Comparison of ENCODE assay signal across 25 cellular contexts in genomic region chr20:32517914-32518592, GRCh38.
DNase-seq lines count a peak whose midpoint lies in the region; ATAC-seq and TF ChIP-seq lines count a peak whose summit lies in the region.
"Had no signal": no experiment of that assay in that cellular context is flagged by ENCODE, and none has a peak within 500 bp of the region (broad histone marks: within the 10 kb centered on the region; RNA-seq: fewer than 3 reads in every experiment).

No MANE protein-coding gene starts in this region.

- H2AFZ ChIP-seq in smooth muscle cell (ENCODE audit: low read depth), result no peak overlapping the region

- ATAC-seq in natural killer cell treated with Interleukin-12 subunit alpha and Interleukin-12 subunit beta and Interleukin-15 and Interleukin-18, amount 100 ng/mL, for 72 hours, result no peak
- ATAC-seq in natural killer cell, result no peak
- ATAC-seq in naive thymus-derived CD8-positive, alpha-beta T cell, result no peak
- ATAC-seq: left lobe of liver; mucosa of descending colon; stimulated activated memory B cell treated with anti-CD40 and anti-IgM and Interleukin-4, amounts not matched to agents 10 μg/mL and 1 μg/mL and 100 μg/mL, for 72 hours had no signal

- 87% methylated on average over 15 of the region's 15 CpGs for WGBS in smooth muscle cell (ENCODE audit: low lambda C conversion rate)

- peak; percentile 49 for DNase-seq in natural killer cell treated with Interleukin-12 subunit alpha and Interleukin-12 subunit beta and Interleukin-15 and Interleukin-18, amount 100 ng/mL, for 72 hours (ENCODE audit: low spot score)
- no peak for DNase-seq in natural killer cell
- DNase-seq in naive thymus-derived CD8-positive, alpha-beta T cell, result no peak
- no peak for DNase-seq in smooth muscle cell (lab: John Stamatoyannopoulos, UW; ENCODE audit: unreplicated experiment)
- no peak for DNase-seq in foreskin fibroblast
- DNase-seq in NOMO-1 treated with dmso at 0.1 percent for 144 hours (lab: John Stamatoyannopoulos, UW; ENCODE audit: unreplicated experiment), result no peak
- DNase-seq: activated CD4-positive, alpha-beta T cell treated with anti-CD3 and anti-CD28 coated beads for 48 hours; central memory CD4-positive, alpha-beta T cell; DMS79 treated with DMSO at 0.1 percent for 48 hours; effector CD4-positive, alpha-beta T cell; esophagus squamous epithelium; MV-4-11; NCI-H187; NCI-H2227 treated with DMSO at 0.1 percent for 48 hours; NCI-H774; SHP77 treated with DMSO at 0.1 percent for 48 hours; sigmoid colon; T-helper 1 cell; thyroid gland had no signal

- H3K4me3 Mint-ChIP-seq in natural killer cell treated with Interleukin-12 subunit alpha and Interleukin-12 subunit beta and Interleukin-15 and Interleukin-18, amount 100 ng/mL, for 72 hours, result no peak overlapping the region
- no peak overlapping the region for H3K4me3 Mint-ChIP-seq in natural killer cell
- H3K4me3 Mint-ChIP-seq in naive thymus-derived CD8-positive, alpha-beta T cell, result peak overlapping the region in 2 of 10 donors; percentile 33 to 56
- H3K4me3 Mint-ChIP-seq: stimulated activated memory B cell treated with anti-CD40 and anti-IgM and Interleukin-4, amounts not matched to agents 10 μg/mL and 1 μg/mL and 100 μg/mL, for 72 hours had no signal

- POLR2A ChIA-PET in naive thymus-derived CD8-positive, alpha-beta T cell (lab: Charles Lee), result interaction anchor here (0.6 to 24.1 kb wide), 5 partner anchors 15 to 160 kb away, joined by 3 to 883 read pairs (median 4); partner anchors contain the start of gene ASXL1

- no peaks in the 10 kb centered on the region for H3K27me3 Mint-ChIP-seq in natural killer cell treated with Interleukin-12 subunit alpha and Interleukin-12 subunit beta and Interleukin-15 and Interleukin-18, amount 100 ng/mL, for 72 hours
- no peaks in the 10 kb centered on the region for H3K27me3 Mint-ChIP-seq in natural killer cell (ENCODE audit: low read depth in 2 of 2)
- H3K27me3 Mint-ChIP-seq in naive thymus-derived CD8-positive, alpha-beta T cell, result no peaks in the 10 kb centered on the region
- H3K27me3 Mint-ChIP-seq: stimulated activated memory B cell treated with anti-CD40 and anti-IgM and Interleukin-4, amounts not matched to agents 10 μg/mL and 1 μg/mL and 100 μg/mL, for 72 hours had no signal

- H3K4me3 ChIP-seq in smooth muscle cell (no peak overlapping the region), foreskin fibroblast (ENCODE audit: low read depth in 1 of 2, low read length in 2 of 2) (no peak overlapping the region)
- H3K4me3 ChIP-seq: adrenal gland, esophagus squamous epithelium, mucosa of descending colon, sigmoid colon, thyroid gland had no signal

- peaks cover 11% of the 10 kb centered on the region for H4K20me1 ChIP-seq in smooth muscle cell (ENCODE audit: low read depth)

- TF ChIP-seq CTCF in natural killer cell (IDR thresholded peaks at IDR 0.05) (no peak), smooth muscle cell (IDR thresholded peaks at IDR 0.05; ENCODE audit: borderline replicate concordance, insufficient read depth, poor library complexity, severe bottlenecking) (no peak), foreskin fibroblast (IDR thresholded peaks at IDR 0.05; ENCODE audit: low read depth, low read length) (no peak)

- H3K9me3 Mint-ChIP-seq in natural killer cell treated with Interleukin-12 subunit alpha and Interleukin-12 subunit beta and Interleukin-15 and Interleukin-18, amount 100 ng/mL, for 72 hours, result no peaks in the 10 kb centered on the region
- H3K9me3 Mint-ChIP-seq in natural killer cell, result no peaks in the 10 kb centered on the region
- H3K9me3 Mint-ChIP-seq in naive thymus-derived CD8-positive, alpha-beta T cell, result no peaks in the 10 kb centered on the region
- H3K9me3 Mint-ChIP-seq: activated T-helper 2 cell treated with anti-CD3 and anti-CD28 coated beads, Interferon-gamma antibody, Interleukin-2, Interleukin-4, amounts not matched to agents 10 μg/mL and 5 μg/mL and 100 μg/mL, durations not matched to agents 14 hours and 24 hours and 36 hours; stimulated activated memory B cell treated with anti-CD40 and anti-IgM and Interleukin-4, amounts not matched to agents 10 μg/mL and 1 μg/mL and 100 μg/mL, for 72 hours had no signal

- no peak overlapping the region for H3K4me2 ChIP-seq in smooth muscle cell

- peaks cover 10 to 36% of the 10 kb centered on the region in 2 donors for H3K4me1 Mint-ChIP-seq in natural killer cell treated with Interleukin-12 subunit alpha and Interleukin-12 subunit beta and Interleukin-15 and Interleukin-18, amount 100 ng/mL, for 72 hours (ENCODE audit: low read depth in 2 of 2)
- peaks cover 47 to 56% of the 10 kb centered on the region in 2 donors for H3K4me1 Mint-ChIP-seq in natural killer cell
- H3K4me1 Mint-ChIP-seq in naive thymus-derived CD8-positive, alpha-beta T cell, result peaks cover 34 to 82% (median 67%) of the 10 kb centered on the region in 4 donors

- no peaks in the 10 kb centered on the region for H3K9me3 ChIP-seq in smooth muscle cell (replicated peaks; ENCODE audit: low read depth)
- H3K9me3 ChIP-seq: adrenal gland, esophagus squamous epithelium, mucosa of descending colon, sigmoid colon, thyroid gland had no signal

- H3K27ac Mint-ChIP-seq in natural killer cell treated with Interleukin-12 subunit alpha and Interleukin-12 subunit beta and Interleukin-15 and Interleukin-18, amount 100 ng/mL, for 72 hours, result no peak overlapping the region
- H3K27ac Mint-ChIP-seq in natural killer cell, result no peak overlapping the region
- H3K27ac Mint-ChIP-seq in naive thymus-derived CD8-positive, alpha-beta T cell, result peak overlapping the region; percentile 55 to 97 (median 68)
- H3K27ac Mint-ChIP-seq: activated T-helper 2 cell treated with anti-CD3 and anti-CD28 coated beads, Interferon-gamma antibody, Interleukin-2, Interleukin-4, amounts not matched to agents 10 μg/mL and 5 μg/mL and 100 μg/mL, durations not matched to agents 14 hours and 24 hours and 36 hours; stimulated activated memory B cell treated with anti-CD40 and anti-IgM and Interleukin-4, amounts not matched to agents 10 μg/mL and 1 μg/mL and 100 μg/mL, for 72 hours had no signal

- no peaks in the 10 kb centered on the region for H3K36me3 ChIP-seq in smooth muscle cell (ENCODE audit: low read depth)
- H3K36me3 ChIP-seq: adrenal gland, esophagus squamous epithelium, sigmoid colon, thyroid gland had no signal

- H3K27me3 ChIP-seq in smooth muscle cell (ENCODE audit: low read depth), result no peaks in the 10 kb centered on the region
- H3K27me3 ChIP-seq: adrenal gland, sigmoid colon, thyroid gland had no signal

- H3K27ac ChIP-seq in cingulate gyrus (ENCODE audit: low read depth, low read length), result peak overlapping the region; percentile 88
- H3K27ac ChIP-seq in smooth muscle cell (ENCODE audit: low read depth), result no peak overlapping the region
- H3K27ac ChIP-seq: thyroid gland had no signal

- no peak overlapping the region for H3K9ac ChIP-seq in smooth muscle cell (ENCODE audit: low read depth)

- H3K36me3 Mint-ChIP-seq in natural killer cell treated with Interleukin-12 subunit alpha and Interleukin-12 subunit beta and Interleukin-15 and Interleukin-18, amount 100 ng/mL, for 72 hours, result no peaks in the 10 kb centered on the region
- H3K36me3 Mint-ChIP-seq in natural killer cell, result peaks cover 6% of the 10 kb centered on the region
- peaks cover 0 to 61% (median 19%) of the 10 kb centered on the region in 3 donors for H3K36me3 Mint-ChIP-seq in naive thymus-derived CD8-positive, alpha-beta T cell

- intact Hi-C loops in natural killer cell (cut with micrococcal nuclease), result no loop called here

- no peaks in the 10 kb centered on the region for H3K4me1 ChIP-seq in smooth muscle cell (ENCODE audit: low read depth)

- H3K79me2 ChIP-seq in smooth muscle cell (ENCODE audit: low read depth), result no peaks in the 10 kb centered on the region

- H3F3A ChIP-seq in smooth muscle cell (ENCODE audit: low read depth), result peaks cover under 1% of the 10 kb centered on the region

Comparison
In these comparisons a context has a peak if more than half of its experiments do, and no peak if none do; other contexts are left out.
1. H3K27ac Mint-ChIP-seq: peak in naive thymus-derived CD8-positive, alpha-beta T cell (10 of 10); none in natural killer cell treated with Interleukin-12 subunit alpha and Interleukin-12 subunit beta and Interleukin-15 and Interleukin-18, amount 100 ng/mL, for 72 hours (0 of 2) and natural killer cell (0 of 2).